23 cellular contexts compared by ENCODE assay signal in genomic region chr3:128342701-128343180, GRCh38.
"Had no signal": no experiment of that assay in that cellular context is flagged by ENCODE, and none has a peak within 500 bp of the region (broad histone marks: within the 10 kb centered on the region; RNA-seq: fewer than 3 reads in every experiment).

No MANE protein-coding gene starts in this region.

- H3K4me1 Mint-ChIP-seq: activated naive CD4-positive, alpha-beta T cell treated with anti-CD3 and anti-CD28 coated beads, Interleukin-2, amount 10 ng/mL, durations not matched to agents 7 days and 5 days; activated naive CD8-positive, alpha-beta T cell treated with anti-CD3 and anti-CD28 coated beads, Interleukin-2, amount 10 ng/mL, durations not matched to agents 7 days and 5 days had no signal

- H3K27me3 Mint-ChIP-seq: activated naive CD4-positive, alpha-beta T cell treated with anti-CD3 and anti-CD28 coated beads, Interleukin-2, amount 10 ng/mL, durations not matched to agents 7 days and 5 days; activated naive CD8-positive, alpha-beta T cell treated with anti-CD3 and anti-CD28 coated beads, Interleukin-2, amount 10 ng/mL, durations not matched to agents 7 days and 5 days; stimulated activated naive CD8-positive, alpha-beta T cell treated with anti-CD3 and anti-CD28 coated beads, Interleukin-15, Interleukin-2, amounts not matched to agents 100 ng/mL and 50 ng/mL, for 24 hours; T-cell; type B pancreatic cell had no signal

- H3K27me3 ChIP-seq: ascending aorta, brain microvascular endothelial cell, left lung, ovary, uterus had no signal

- H3K4me3 Mint-ChIP-seq: activated naive CD4-positive, alpha-beta T cell treated with anti-CD3 and anti-CD28 coated beads, Interleukin-2, amount 10 ng/mL, durations not matched to agents 7 days and 5 days; activated naive CD8-positive, alpha-beta T cell treated with anti-CD3 and anti-CD28 coated beads, Interleukin-2, amount 10 ng/mL, durations not matched to agents 7 days and 5 days; nephron; stimulated activated naive CD8-positive, alpha-beta T cell treated with anti-CD3 and anti-CD28 coated beads, Interleukin-15, Interleukin-2, amounts not matched to agents 100 ng/mL and 50 ng/mL, for 24 hours; T-cell; T-helper 2 cell treated with Interferon-gamma antibody and Interleukin-4, amounts not matched to agents 5 μg/mL and 100 μg/mL, for 36 hours had no signal

- H3K27ac ChIP-seq: ascending aorta, brain microvascular endothelial cell, left lung, ovary, psoas muscle, thoracic aorta had no signal

- H3K27ac Mint-ChIP-seq: activated naive CD4-positive, alpha-beta T cell treated with anti-CD3 and anti-CD28 coated beads, Interleukin-2, amount 10 ng/mL, durations not matched to agents 7 days and 5 days; activated naive CD8-positive, alpha-beta T cell treated with anti-CD3 and anti-CD28 coated beads, Interleukin-2, amount 10 ng/mL, durations not matched to agents 7 days and 5 days; nephron; stimulated activated naive CD8-positive, alpha-beta T cell treated with anti-CD3 and anti-CD28 coated beads, Interleukin-15, Interleukin-2, amounts not matched to agents 100 ng/mL and 50 ng/mL, for 24 hours; T-cell; T-helper 2 cell treated with Interferon-gamma antibody and Interleukin-4, amounts not matched to agents 5 μg/mL and 100 μg/mL, for 36 hours had no signal

- H3K36me3 ChIP-seq: brain microvascular endothelial cell, ovary, uterus had no signal

- H3K9me3 ChIP-seq: ascending aorta, left lung, ovary, psoas muscle, thoracic aorta, uterus had no signal

- H3K4me1 ChIP-seq: ascending aorta, left lung, uterus had no signal

- H3K9me3 Mint-ChIP-seq: activated naive CD4-positive, alpha-beta T cell treated with anti-CD3 and anti-CD28 coated beads, Interleukin-2, amount 10 ng/mL, durations not matched to agents 7 days and 5 days; activated naive CD8-positive, alpha-beta T cell treated with anti-CD3 and anti-CD28 coated beads, Interleukin-2, amount 10 ng/mL, durations not matched to agents 7 days and 5 days; nephron; stimulated activated naive CD8-positive, alpha-beta T cell treated with anti-CD3 and anti-CD28 coated beads, Interleukin-15, Interleukin-2, amounts not matched to agents 100 ng/mL and 50 ng/mL, for 24 hours; T-cell; T-helper 2 cell treated with Interferon-gamma antibody and Interleukin-4, amounts not matched to agents 5 μg/mL and 100 μg/mL, for 36 hours; type B pancreatic cell had no signal

- ATAC-seq: psoas muscle, T-cell had no signal

- H3K36me3 Mint-ChIP-seq: activated naive CD4-positive, alpha-beta T cell treated with anti-CD3 and anti-CD28 coated beads, Interleukin-2, amount 10 ng/mL, durations not matched to agents 7 days and 5 days; activated naive CD8-positive, alpha-beta T cell treated with anti-CD3 and anti-CD28 coated beads, Interleukin-2, amount 10 ng/mL, durations not matched to agents 7 days and 5 days had no signal

- DNase-seq: activated CD4-positive, alpha-beta T cell treated with anti-CD3 and anti-CD28 coated beads for 4 hours; activated CD4-positive, alpha-beta T cell treated with anti-CD3 and anti-CD28 coated beads, Interleukin-2, amount 50 U/mL, for 4 hours; activated CD8-positive, alpha-beta memory T cell treated with anti-CD3 and anti-CD28 coated beads for 24 hours; activated gamma-delta T cell; activated naive CD4-positive, alpha-beta T cell treated with anti-CD3 and anti-CD28 coated beads, Interleukin-2, amount 10 ng/mL, durations not matched to agents 7 days and 5 days; activated naive CD8-positive, alpha-beta T cell treated with anti-CD3 and anti-CD28 coated beads, Interleukin-2, amount 10 ng/mL, durations not matched to agents 7 days and 5 days; head of caudate nucleus; hippocampal formation; kidney glomerular epithelial cell; ovary; stimulated activated CD4-positive, alpha-beta T cell treated with anti-CD3 and anti-CD28 coated beads, Interleukin-2, amount 100 ng/mL, for 48 hours; T-cell; uterus had no signal

- H3K4me3 ChIP-seq: ascending aorta, left lung, lung, ovary, psoas muscle, thoracic aorta, uterus had no signal
